Comparison of ENCODE assay signal across 8 cellular contexts in genomic region chr17:34542700-34543336, GRCh38. TPM values are rescaled to one million over a fixed set of nuclear protein-coding genes. Genes with fewer than 3 reads are reported as not detected.
DNase-seq lines count a peak whose midpoint lies in the region; ATAC-seq, FAIRE-seq and TF ChIP-seq lines count a peak whose summit lies in the region.

No MANE protein-coding gene starts in this region.

- WGBS in small intestine, 3 donors = 5 to 9% (median 6%) methylated on average over 8 of the region's 8 CpGs

- FAIRE-seq in small intestine (lab: Jason Lieb, UNC) = no peak
- FAIRE-seq in H54 (lab: Jason Lieb, UNC) = no peak

- no peak overlapping the region for H3K4me3 ChIP-seq in fibroblast of pulmonary artery (replicated peaks; ENCODE audit: low read depth, low read length)
- no peak overlapping the region for H3K4me3 ChIP-seq in small intestine (ENCODE audit: low read depth in 1 of 2, low read length in 2 of 2)

- H3K36me3 ChIP-seq in small intestine (ENCODE audit: control insufficient read depth in 2 of 2, insufficient read depth in 2 of 2, low read length in 2 of 2) = no peaks in the 10 kb centered on the region

- no peak for ATAC-seq in GM19023 (IDR thresholded peaks at IDR 0.05; ENCODE audit: unreplicated experiment)

- H3K4me1 ChIP-seq in small intestine (ENCODE audit: control insufficient read depth in 2 of 2, insufficient read depth in 1 of 2, low read depth in 1 of 2, low read length in 1 of 2) = no peaks in the 10 kb centered on the region

- peak; percentile 78 for TF ChIP-seq CTCF in fibroblast of pulmonary artery (IDR thresholded peaks at IDR 0.05; ENCODE audit: low read length, missing control alignments)

- DNase-seq in GM03348 (ENCODE audit: low spot score) (peak; percentile 39), NCI-H460 (ENCODE audit: extremely low read depth, low read depth) (peak; percentile 21), activated T-cell treated with anti-CD3 and anti-CD28 coated beads for 4 hours (peak; percentile 53), fibroblast of pulmonary artery (ENCODE audit: low read depth) (peak; percentile 31), small intestine (peak; percentile 18), dedifferentiated amniotic fluid mesenchymal stem cell (ENCODE audit: extremely low spot score) (no peak), H54 (ENCODE audit: insufficient read length, low spot score) (no peak)

- H3K9me3 ChIP-seq in small intestine (ENCODE audit: control insufficient read depth, low read depth) = no peaks in the 10 kb centered on the region

- no peak for TF ChIP-seq POLR2A in H54 (IDR thresholded peaks at IDR 0.05; ENCODE audit: low read depth, low read length)

- H3K27ac ChIP-seq in small intestine (ENCODE audit: low read depth in 1 of 2, low read length in 1 of 2) = no peak overlapping the region

- H3K27me3 ChIP-seq in small intestine (ENCODE audit: control insufficient read depth in 2 of 2, insufficient read depth in 2 of 2, low read length in 2 of 2) = no peaks in the 10 kb centered on the region

RNA-seq across cellular contexts. Expression of gene TMEM132E, which starts 36.6 kb away (rescaled TPM):
- total RNA-seq in NCI-H460 (2014; rRNA removed; shearing (Covaris generic)) = 6.8 and 7.0 TPM in 2 replicates
- 4.1 and 7.1 TPM in 2 replicates for polyA plus RNA-seq in NCI-H460 (2014; cell fraction: nucleus; rRNA removed)
- 1 to 10 TPM in 2 of 3 donors, under 1 TPM in 1; 0.48 to 9.2 (median 7.3) TPM for polyA plus RNA-seq in small intestine

Comparison
In these comparisons a context has a peak if more than half of its experiments do, and no peak if none do; other contexts are left out.
1. DNase-seq: peak in GM03348 (single experiment), NCI-H460 (single experiment), activated T-cell treated with anti-CD3 and anti-CD28 coated beads for 4 hours (single experiment), fibroblast of pulmonary artery (single experiment) and small intestine (single experiment); none in dedifferentiated amniotic fluid mesenchymal stem cell (single experiment) and H54 (single experiment).